9 cellular contexts compared by ENCODE assay signal in the genomic region with DNA sequence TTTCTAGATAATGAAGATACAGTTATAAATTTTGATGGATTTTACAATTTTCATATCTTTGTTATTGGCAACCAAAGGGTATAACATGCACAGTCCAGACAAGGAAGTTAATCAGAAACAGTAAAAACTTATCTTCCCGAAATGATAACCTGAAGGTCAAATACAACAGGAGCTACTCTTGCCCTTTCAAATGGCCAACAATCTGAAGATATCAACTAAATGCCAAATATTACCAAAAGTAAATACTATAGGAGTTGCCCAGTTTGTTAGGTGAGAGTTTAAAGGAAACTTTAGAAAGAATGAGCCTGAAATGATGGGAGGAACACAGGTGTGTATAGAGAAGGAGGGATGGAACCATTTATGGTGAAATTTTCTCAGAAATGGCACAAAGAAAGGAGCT.
"Had no signal": no experiment of that assay in that cellular context is flagged by ENCODE, and none has a peak within 500 bp of the region (broad histone marks: within the 10 kb centered on the region; RNA-seq: fewer than 3 reads in every experiment).

No MANE protein-coding gene starts in this region.

- H3K27ac Mint-ChIP-seq: HFFc6, IgD-negative memory B cell had no signal

- H3K4me3 Mint-ChIP-seq: HFFc6, IgD-negative memory B cell had no signal

- H3K36me3 ChIP-seq: HAP-1 had no signal

- H3K36me3 Mint-ChIP-seq: IgD-negative memory B cell had no signal

- DNase-seq: GOT3, H7, HFFc6, KG1 had no signal

- H3K9me3 Mint-ChIP-seq: HFFc6 had no signal

- H3K27ac ChIP-seq: HL-60 had no signal

- ATAC-seq: HCT116, HepG2 had no signal

- H3K4me3 ChIP-seq: HAP-1 had no signal

- H3K4me1 Mint-ChIP-seq: IgD-negative memory B cell had no signal

- H3K9me3 ChIP-seq: HAP-1 had no signal

- H3K27me3 Mint-ChIP-seq: IgD-negative memory B cell had no signal
